1 cellular context compared by ENCODE assay signal in the genomic region with DNA sequence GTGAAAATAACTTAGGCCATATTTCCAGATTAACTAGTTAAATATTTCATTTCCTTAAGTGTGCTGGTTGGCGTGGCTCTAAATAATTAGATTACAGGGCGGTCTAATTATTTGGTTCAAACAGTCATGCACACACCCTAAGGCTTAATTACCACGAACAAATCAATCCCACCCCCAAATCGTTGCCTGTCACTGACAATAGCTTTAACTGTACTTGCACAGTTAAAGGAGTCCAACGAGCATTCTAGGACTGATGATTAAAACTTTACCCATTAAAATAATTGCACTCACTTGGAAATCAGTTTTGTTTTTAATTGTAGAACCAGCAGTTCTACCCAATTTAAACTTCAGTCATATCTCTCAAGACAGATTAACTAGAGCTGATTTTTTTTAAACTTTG.
TF ChIP-seq lines count a peak whose summit lies in the region.

No MANE protein-coding gene starts in this region.

TF ChIP-seq in HepG2, 621 proteins besides CTCF, POLR2A, EP300 and RAD21:
- TF ChIP-seq ZNF362 (CRISPR knock-in tag; IDR thresholded peaks at IDR 0.05; ENCODE audit: borderline replicate concordance), result no peak
- TF ChIP-seq EHMT2 (IDR thresholded peaks at IDR 0.05; ENCODE audit: borderline replicate concordance, low read depth, low read length), result no peak
- no peak for TF ChIP-seq ZNF138 (CRISPR knock-in tag; IDR thresholded peaks at IDR 0.05; ENCODE audit: low read depth)
- TF ChIP-seq CCAR2 (optimal IDR thresholded peaks at IDR 0.05; ENCODE audit: low read depth, low read length), result no peak
- TF ChIP-seq ZNF24 (IDR thresholded peaks at IDR 0.05), result no peak
- no peak for TF ChIP-seq ZNF354B (CRISPR knock-in tag; IDR thresholded peaks at IDR 0.05)
TF ChIP-seq in HepG2: peak in this region for 0.
